ENCODE assay signal across 10 cellular contexts in genomic region chr11:34086554-34087278, GRCh38. TPM values are rescaled to one million over a fixed set of nuclear protein-coding genes. Genes with fewer than 3 reads are reported as not detected.
DNase-seq lines count a peak whose midpoint lies in the region; ATAC-seq, FAIRE-seq and TF ChIP-seq lines count a peak whose summit lies in the region.
"Had no signal": no experiment of that assay in that cellular context is flagged by ENCODE, and none has a peak within 500 bp of the region (broad histone marks: within the 10 kb centered on the region; RNA-seq: fewer than 3 reads in every experiment).

No MANE protein-coding gene starts in this region.

- intact Hi-C loops in activated CD8-positive, alpha-beta T cell treated with anti-CD3 and anti-CD28 coated beads for 36 hours (cut with micrococcal nuclease) = no loop called here
- intact Hi-C loops in Right ventricle myocardium inferior (cut with DNase I) = no loop called here

- no peak overlapping the region for H3K4me3 Mint-ChIP-seq in activated CD8-positive, alpha-beta T cell treated with anti-CD3 and anti-CD28 coated beads for 36 hours

- peaks cover 8% of the 10 kb centered on the region for H3K4me1 Mint-ChIP-seq in activated CD8-positive, alpha-beta T cell treated with anti-CD3 and anti-CD28 coated beads for 36 hours (ENCODE audit: low read depth)

- no peaks in the 10 kb centered on the region for H3K9me3 ChIP-seq in neutrophil

- CTCF ChIA-PET in activated CD8-positive, alpha-beta T cell treated with anti-CD3 and anti-CD28 coated beads for 36 hours (lab: Charles Lee) = interaction anchor here (1.5 to 2.0 kb wide), 3 partner anchors 9 to 25 kb away, joined by 3 to 7 read pairs (median 5); no protein-coding TSS in a partner anchor

- FAIRE-seq in urothelium cell line (lab: Jason Lieb, UNC) = no peak

- no peak for TF ChIP-seq CTCF in activated CD8-positive, alpha-beta T cell treated with anti-CD3 and anti-CD28 coated beads for 36 hours (IDR thresholded peaks at IDR 0.05)
- TF ChIP-seq CTCF in neutrophil (IDR thresholded peaks at IDR 0.05) = no peak

- peak overlapping the region; percentile 66 for H3K27ac Mint-ChIP-seq in activated CD8-positive, alpha-beta T cell treated with anti-CD3 and anti-CD28 coated beads for 36 hours

- peak overlapping the region; percentile 49 for H3K27ac ChIP-seq in neutrophil

- ATAC-seq in GM18907 (IDR thresholded peaks at IDR 0.05; ENCODE audit: unreplicated experiment) (peak; percentile 67), HG03280 (IDR thresholded peaks at IDR 0.05; ENCODE audit: unreplicated experiment) (peak; percentile 75), Right ventricle myocardium inferior (no peak)
- ATAC-seq in activated CD8-positive, alpha-beta T cell treated with anti-CD3 and anti-CD28 coated beads for 36 hours = peak; percentile 39

- no peaks in the 10 kb centered on the region for H3K27me3 ChIP-seq in neutrophil

- H3K4me1 ChIP-seq in neutrophil (ENCODE audit: control insufficient read depth in 1 of 2, insufficient read depth in 1 of 2, low read depth in 1 of 2, low read length in 1 of 2) = no peaks in the 10 kb centered on the region

- no peak overlapping the region for H3K4me3 ChIP-seq in neutrophil (ENCODE audit: low read depth in 1 of 2, low read length in 1 of 2)

- POLR2A ChIA-PET in activated CD8-positive, alpha-beta T cell treated with anti-CD3 and anti-CD28 coated beads for 36 hours (lab: Charles Lee) = interaction anchor here (0.5 to 1.6 kb wide), 2 partner anchors 17 to 69 kb away, joined by 3 to 5 read pairs; no protein-coding TSS in a partner anchor

- H3K36me3 ChIP-seq in neutrophil = peaks cover 98% of the 10 kb centered on the region

- peaks cover 56% of the 10 kb centered on the region for H3K36me3 Mint-ChIP-seq in activated CD8-positive, alpha-beta T cell treated with anti-CD3 and anti-CD28 coated beads for 36 hours (ENCODE audit: low read depth)

- no peaks in the 10 kb centered on the region for H3K9me3 Mint-ChIP-seq in activated CD8-positive, alpha-beta T cell treated with anti-CD3 and anti-CD28 coated beads for 36 hours

- no peaks in the 10 kb centered on the region for H3K27me3 Mint-ChIP-seq in activated CD8-positive, alpha-beta T cell treated with anti-CD3 and anti-CD28 coated beads for 36 hours

- no peak for DNase-seq in activated CD8-positive, alpha-beta T cell treated with anti-CD3 and anti-CD28 coated beads for 36 hours
- DNase-seq in Right ventricle myocardium inferior (ENCODE audit: missing footprints) (no peak), urothelium cell line (ENCODE audit: low spot score) (no peak), iPS-NIHi11 (ENCODE audit: low spot score) (no peak)
- DNase-seq: effector CD4-positive, alpha-beta T cell; NCI-H774; T-helper 9 cell had no signal

RNA-seq across cellular contexts. Expression of gene NAT10, which starts 18.7 kb away (rescaled TPM):
- 100 to 1,000 TPM; 129 to 137 TPM for total RNA-seq in activated CD8-positive, alpha-beta T cell treated with anti-CD3 and anti-CD28 coated beads for 36 hours
- total RNA-seq in Right ventricle myocardium inferior = 22.8 TPM

RNA-seq across cellular contexts. Expression of gene CAPRIN1, which starts 35.2 kb away (rescaled TPM):
- total RNA-seq in activated CD8-positive, alpha-beta T cell treated with anti-CD3 and anti-CD28 coated beads for 36 hours = 100 to 1,000 TPM; 297 to 328 TPM
- 120 TPM for total RNA-seq in Right ventricle myocardium inferior
